In the genomic region with DNA sequence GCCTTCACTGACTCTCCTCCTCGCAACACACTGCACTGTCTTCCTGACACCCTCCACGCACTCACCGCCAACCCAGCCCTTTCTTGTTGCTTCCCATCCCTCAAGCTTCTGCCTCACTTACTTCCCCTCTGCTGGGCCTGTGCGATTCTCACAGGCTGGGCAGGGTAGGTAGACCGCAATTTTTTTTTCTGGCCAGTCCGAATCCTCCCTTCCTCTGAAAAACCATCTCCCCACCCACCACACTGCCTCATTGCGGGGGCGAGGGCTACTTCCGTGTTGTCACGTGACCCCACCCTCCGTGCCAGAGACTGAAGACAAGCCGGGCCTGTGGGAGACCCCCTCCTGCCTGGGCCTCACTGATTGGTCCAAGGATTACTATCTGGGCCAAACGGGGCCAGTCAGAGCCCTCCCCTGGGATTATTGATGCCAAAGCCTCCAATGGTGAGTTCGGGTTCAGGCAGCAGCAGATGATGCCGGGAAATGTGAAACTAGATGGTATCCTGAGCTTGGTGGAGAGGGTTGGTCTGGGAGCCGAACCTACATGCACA, we compare ENCODE assay signal across 9 cellular contexts.
DNase-seq lines count a peak whose midpoint lies in the region; ATAC-seq and TF ChIP-seq lines count a peak whose summit lies in the region.
"Had no signal": no experiment of that assay in that cellular context is flagged by ENCODE, and none has a peak within 500 bp of the region (broad histone marks: within the 10 kb centered on the region; RNA-seq: fewer than 3 reads in every experiment).

No MANE protein-coding gene starts in this region.

- H3K27me3 ChIP-seq in BLaER1 treated with 17β-estradiol and CSF1 and Interleukin-3, amounts not matched to agents 10 nM and 100 nM: no peaks in the 10 kb centered on the region
- H3K27me3 ChIP-seq in MM.1S (replicated peaks; ENCODE audit: insufficient read depth, low read length): no peaks in the 10 kb centered on the region

- H2AFZ ChIP-seq in MM.1S (ENCODE audit: low read length): no peak overlapping the region
- H2AFZ ChIP-seq: parathyroid adenoma had no signal

- H3K9me3 ChIP-seq in BLaER1 treated with 17β-estradiol and CSF1 and Interleukin-3, amounts not matched to agents 10 nM and 100 nM (replicated peaks in 1 of 11): no peaks in the 10 kb centered on the region
- H3K9me3 ChIP-seq in MM.1S (replicated peaks; ENCODE audit: insufficient read depth, low read length): no peaks in the 10 kb centered on the region

- H3K9me2 ChIP-seq in MM.1S (replicated peaks; ENCODE audit: insufficient read depth, low read length): no peaks in the 10 kb centered on the region

- H3K36me3 ChIP-seq in BLaER1 treated with 17β-estradiol and CSF1 and Interleukin-3, amounts not matched to agents 10 nM and 100 nM: peaks cover 32 to 77% (median 47%) of the 10 kb centered on the region in 11 experiments
- H3K36me3 ChIP-seq in MM.1S (replicated peaks; ENCODE audit: insufficient read depth, low read length): no peaks in the 10 kb centered on the region

- peak; percentile 60 for ATAC-seq in HG03521 (IDR thresholded peaks at IDR 0.05; ENCODE audit: unreplicated experiment)

- TF ChIP-seq CTCF in GM20000 (IDR thresholded peaks at IDR 0.05; ENCODE audit: extremely low read depth, missing control alignments) (no peak), MM.1S (IDR thresholded peaks at IDR 0.05; ENCODE audit: low read length) (no peak)

- H3K9ac ChIP-seq in BLaER1 treated with 17β-estradiol and CSF1 and Interleukin-3, amounts not matched to agents 10 nM and 100 nM: peak overlapping the region; percentile 30 to 79 (median 71); a peak in 21 of 22 replicates
- no peak overlapping the region for H3K9ac ChIP-seq in MM.1S (ENCODE audit: low read length)
- H3K9ac ChIP-seq: parathyroid adenoma had no signal

- H3K4me2 ChIP-seq in BLaER1 treated with 17β-estradiol and CSF1 and Interleukin-3, amounts not matched to agents 10 nM and 100 nM: peak overlapping the region; percentile 70 to 84 (median 76)
- H3K4me2 ChIP-seq in MM.1S (ENCODE audit: low read depth, low read length): no peak overlapping the region

- DNase-seq in GM20000 (ENCODE audit: low spot score) (peak; percentile 84), germinal center (ENCODE audit: low spot score) (peak; percentile 85), HCEC 1CT (no peak), MM.1S (no peak)
- DNase-seq in activated CD4-positive, alpha-beta T cell treated with anti-CD3 and anti-CD28 coated beads, Interleukin-2, amount 50 U/mL, for 1 hour: peak; percentile 50
- DNase-seq in stimulated activated CD8-positive, alpha-beta memory T cell treated with anti-CD3 and anti-CD28 coated beads, Interleukin-12 subunit alpha, Interleukin-12 subunit beta, amount 100 ng/mL, for 24 hours (ENCODE audit: extremely low read depth): peak; percentile 60

- peaks cover 78 to 98% (median 95%) of the 10 kb centered on the region in 10 experiments for H3K4me1 ChIP-seq in BLaER1 treated with 17β-estradiol and CSF1 and Interleukin-3, amounts not matched to agents 10 nM and 100 nM
- H3K4me1 ChIP-seq in MM.1S (ENCODE audit: low read length): peaks cover 15% of the 10 kb centered on the region
- H3K4me1 ChIP-seq: parathyroid adenoma had no signal

- H3F3A ChIP-seq in MM.1S (ENCODE audit: insufficient read depth, low read length): peaks cover 11% of the 10 kb centered on the region

- H4K20me1 ChIP-seq in BLaER1 treated with 17β-estradiol and CSF1 and Interleukin-3, amounts not matched to agents 10 nM and 100 nM: peaks cover under 1 to 58% (median 21%) of the 10 kb centered on the region in 11 experiments; a peak in 17 of 22 replicates
- no peaks in the 10 kb centered on the region for H4K20me1 ChIP-seq in MM.1S (ENCODE audit: insufficient read depth, low read length)

- peak overlapping the region; percentile 1 to 58 (median 35); a peak in 13 of 20 replicates for H3K4me3 ChIP-seq in BLaER1 treated with 17β-estradiol and CSF1 and Interleukin-3, amounts not matched to agents 10 nM and 100 nM
- H3K4me3 ChIP-seq in MM.1S (ENCODE audit: low read length): no peak overlapping the region

- peak overlapping the region; percentile 62 to 88 (median 85) for H3K27ac ChIP-seq in BLaER1 treated with 17β-estradiol and CSF1 and Interleukin-3, amounts not matched to agents 10 nM and 100 nM
- no peak overlapping the region for H3K27ac ChIP-seq in MM.1S (ENCODE audit: low read length)
- H3K27ac ChIP-seq: parathyroid adenoma had no signal

- peaks cover 19% of the 10 kb centered on the region for H3K79me2 ChIP-seq in MM.1S (ENCODE audit: low read length)
- H3K79me2 ChIP-seq: parathyroid adenoma had no signal

Comparison
In these comparisons a context has a peak if more than half of its experiments do, and no peak if none do; other contexts are left out.
1. DNase-seq: peak in GM20000 (single experiment), activated CD4-positive, alpha-beta T cell treated with anti-CD3 and anti-CD28 coated beads, Interleukin-2, amount 50 U/mL, for 1 hour (single experiment), germinal center (single experiment) and stimulated activated CD8-positive, alpha-beta memory T cell treated with anti-CD3 and anti-CD28 coated beads, Interleukin-12 subunit alpha, Interleukin-12 subunit beta, amount 100 ng/mL, for 24 hours (single experiment); none in HCEC 1CT (single experiment) and MM.1S (single experiment).